In genomic region chr17:27650836-27651235, GRCh38 we compare ENCODE assay signal across 1 cellular context.
TF ChIP-seq lines count a peak whose summit lies in the region.

No MANE protein-coding gene starts in this region.

TF ChIP-seq in K562, 482 proteins besides CTCF, POLR2A, EP300 and RAD21 (continued from another document):
- TF ChIP-seq FOS (IDR thresholded peaks at IDR 0.05; ENCODE audit: extremely low read depth, insufficient read length) (no peak), BCL6 (CRISPR knock-in tag; IDR thresholded peaks at IDR 0.05) (no peak), ZKSCAN3 (CRISPR knock-in tag; IDR thresholded peaks at IDR 0.05) (no peak), RBM15 (IDR thresholded peaks at IDR 0.05; ENCODE audit: insufficient read depth, low read length) (no peak), SNRNP70 (optimal IDR thresholded peaks at IDR 0.05; ENCODE audit: low read depth, low read length) (no peak), CHAMP1 (IDR thresholded peaks at IDR 0.05) (no peak), ZNF318 (IDR thresholded peaks at IDR 0.05; ENCODE audit: borderline replicate concordance in 1 of 2, low read depth in 1 of 2) (no peak), MEIS2 (IDR thresholded peaks at IDR 0.05; ENCODE audit: partially characterized antibody) (no peak), ZNF507 (tag; conservative IDR thresholded peaks at IDR 0.05) (no peak), BRF1 (IDR thresholded peaks at IDR 0.05; ENCODE audit: borderline replicate concordance, extremely low read depth, insufficient read length) (no peak), NUFIP1 (IDR thresholded peaks at IDR 0.05; ENCODE audit: partially characterized antibody) (no peak), RBM14 (IDR thresholded peaks at IDR 0.05; ENCODE audit: borderline replicate concordance, insufficient read depth, low read depth, low read length) (no peak), CBFB (CRISPR knock-in tag; IDR thresholded peaks at IDR 0.05) (no peak), ZBTB49 (CRISPR knock-in tag; IDR thresholded peaks at IDR 0.05; ENCODE audit: borderline replicate concordance) (no peak), RBBP5 (IDR thresholded peaks at IDR 0.05; ENCODE audit: borderline replicate concordance, insufficient read depth, low read length, poor library complexity, severe bottlenecking) (no peak), RREB1 (CRISPR knock-in tag; IDR thresholded peaks at IDR 0.05) (no peak), BRCA1 (IDR thresholded peaks at IDR 0.05) (no peak), BRCA1 (CRISPR knock-in tag; IDR thresholded peaks at IDR 0.05) (no peak), CEBPG (CRISPR knock-in tag; IDR thresholded peaks at IDR 0.05) (no peak), CEBPG (tag; conservative IDR thresholded peaks at IDR 0.05 in 1 of 2, IDR thresholded peaks at IDR 0.05 in 1 of 2) (no peak)
